In the genomic region with DNA sequence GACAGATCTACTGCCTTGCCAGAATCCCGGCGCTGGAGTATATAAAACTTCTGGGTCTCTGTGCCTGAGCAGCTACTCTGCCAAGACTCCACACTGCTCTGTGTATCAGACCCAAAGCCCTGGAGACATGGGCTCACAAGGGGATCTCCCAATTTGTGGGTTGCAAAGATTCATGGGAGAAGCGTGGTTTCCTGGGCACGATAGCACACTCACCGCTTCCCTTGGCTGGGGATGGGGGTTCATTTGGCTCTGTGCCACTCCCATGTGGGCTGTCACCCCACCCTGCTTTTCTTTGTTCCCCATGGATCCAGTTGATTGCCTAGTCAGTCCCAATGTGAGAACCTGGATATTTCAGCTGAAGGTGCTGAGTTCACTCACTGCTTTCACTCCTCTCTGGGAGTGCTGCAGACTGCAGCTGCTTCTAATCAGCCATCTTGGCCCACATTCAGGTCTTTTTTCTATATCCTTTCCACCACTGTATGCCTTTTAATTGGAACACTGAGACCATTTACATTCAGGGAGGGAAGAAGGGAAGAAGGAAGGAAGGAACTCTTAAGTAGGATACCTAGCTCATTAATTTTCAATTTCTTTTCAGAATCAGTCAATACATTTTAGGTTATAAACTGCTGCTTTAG, we compare ENCODE assay signal across 16 cellular contexts. TPM values are rescaled to one million over a fixed set of nuclear protein-coding genes. Genes with fewer than 3 reads are reported as not detected.
DNase-seq lines count a peak whose midpoint lies in the region; ATAC-seq and TF ChIP-seq lines count a peak whose summit lies in the region.
"Had no signal": no experiment of that assay in that cellular context is flagged by ENCODE, and none has a peak within 500 bp of the region (broad histone marks: within the 10 kb centered on the region; RNA-seq: fewer than 3 reads in every experiment).

No MANE protein-coding gene starts in this region.

- ATAC-seq in HG02642 (IDR thresholded peaks at IDR 0.05; ENCODE audit: poor library complexity, unreplicated experiment), result peak; percentile 45
- peak; percentile 61 for ATAC-seq in naive thymus-derived CD4-positive, alpha-beta T cell
- no peak for ATAC-seq in left lung
- ATAC-seq: HCT116 had no signal

- H3K27me3 ChIP-seq in CD8-positive, alpha-beta memory T cell (ENCODE audit: insufficient read depth, low read length, poor library complexity, severe bottlenecking), result no peaks in the 10 kb centered on the region
- H3K27me3 ChIP-seq in adipocyte (replicated peaks; ENCODE audit: control insufficient read depth, insufficient read depth, low read length), result no peaks in the 10 kb centered on the region
- H3K27me3 ChIP-seq in naive thymus-derived CD4-positive, alpha-beta T cell (ENCODE audit: control insufficient read depth in 2 of 2, insufficient read depth in 2 of 2, low read length in 2 of 2), result no peaks in the 10 kb centered on the region
- H3K27me3 ChIP-seq in left lung, result no peaks in the 10 kb centered on the region

- CTCF ChIA-PET in CD8-positive, alpha-beta memory T cell (lab: Charles Lee), result no interaction called here
- CTCF ChIA-PET in naive thymus-derived CD4-positive, alpha-beta T cell (lab: Charles Lee), result no interaction called here

- no peak overlapping the region for H3K27ac Mint-ChIP-seq in CD8-positive, alpha-beta memory T cell
- peak overlapping the region in 2 of 9 donors; percentile 19 to 56 for H3K27ac Mint-ChIP-seq in naive thymus-derived CD4-positive, alpha-beta T cell
- H3K27ac Mint-ChIP-seq in HFFc6, result no peak overlapping the region
- H3K27ac Mint-ChIP-seq: activated T-helper 2 cell treated with anti-CD3 and anti-CD28 coated beads, Interferon-gamma antibody, Interleukin-2, Interleukin-4, amounts not matched to agents 10 μg/mL and 5 μg/mL and 100 μg/mL, durations not matched to agents 14 hours and 24 hours and 36 hours had no signal

- peak overlapping the region in 5 of 7 donors; percentile 12 to 53 (median 42) for H3K4me3 Mint-ChIP-seq in CD8-positive, alpha-beta memory T cell
- H3K4me3 Mint-ChIP-seq in naive thymus-derived CD4-positive, alpha-beta T cell, result peak overlapping the region; percentile 2 to 72 (median 50)
- H3K4me3 Mint-ChIP-seq in HFFc6, result no peak overlapping the region

- no peak overlapping the region for H3K9ac ChIP-seq in adipocyte (ENCODE audit: low read length)

- no peaks in the 10 kb centered on the region for H3K36me3 ChIP-seq in CD8-positive, alpha-beta memory T cell (ENCODE audit: insufficient read depth, low read length)
- no peaks in the 10 kb centered on the region for H3K36me3 ChIP-seq in adipocyte (ENCODE audit: control insufficient read depth, insufficient read depth, low read length, severe bottlenecking)
- H3K36me3 ChIP-seq in naive thymus-derived CD4-positive, alpha-beta T cell (ENCODE audit: control insufficient read depth in 2 of 3, insufficient read depth in 3 of 3, low read length in 3 of 3), result no peaks in the 10 kb centered on the region
- no peaks in the 10 kb centered on the region for H3K36me3 ChIP-seq in left lung

- peaks cover 12 to 21% (median 20%) of the 10 kb centered on the region in 3 donors for H3K4me1 Mint-ChIP-seq in CD8-positive, alpha-beta memory T cell
- H3K4me1 Mint-ChIP-seq in naive thymus-derived CD4-positive, alpha-beta T cell, result peaks cover 9 to 54% (median 22%) of the 10 kb centered on the region in 7 donors
- H3K4me1 Mint-ChIP-seq in HFFc6 (ENCODE audit: low read depth), result no peaks in the 10 kb centered on the region

- peaks cover 34 to 48% of the 10 kb centered on the region in 2 donors for H3K27me3 Mint-ChIP-seq in CD8-positive, alpha-beta memory T cell
- H3K27me3 Mint-ChIP-seq in naive thymus-derived CD4-positive, alpha-beta T cell, result peaks cover 0 to 27% (median 10%) of the 10 kb centered on the region in 5 donors
- 0 out of 2 replicates have a peak, but pooled peaks cover 3% of the 10 kb centered on the region for H3K27me3 Mint-ChIP-seq in HFFc6 (ENCODE audit: insufficient read depth)

- no peak overlapping the region for H3K4me3 ChIP-seq in CD8-positive, alpha-beta memory T cell (ENCODE audit: low read length)
- H3K4me3 ChIP-seq in adipocyte (ENCODE audit: low read length) (peak overlapping the region; percentile 49), left lung (no peak overlapping the region)
- no peak overlapping the region for H3K4me3 ChIP-seq in naive thymus-derived CD4-positive, alpha-beta T cell (ENCODE audit: low read length)
- H3K4me3 ChIP-seq: PC-9 had no signal

- peaks cover 8% of the 10 kb centered on the region for H3K4me1 ChIP-seq in CD8-positive, alpha-beta memory T cell (ENCODE audit: insufficient read depth, low read length)
- H3K4me1 ChIP-seq in adipocyte (ENCODE audit: control insufficient read depth, insufficient read depth, low read length) (peaks cover 11% of the 10 kb centered on the region), left lung (no peaks in the 10 kb centered on the region)
- H3K4me1 ChIP-seq in naive thymus-derived CD4-positive, alpha-beta T cell (ENCODE audit: control insufficient read depth in 2 of 2, insufficient read depth in 2 of 2, low read length in 2 of 2), result peaks cover 0 to 6% of the 10 kb centered on the region in 2 donors

- DNase-seq in CD8-positive, alpha-beta memory T cell, result peak in 2 of 5 donors; percentile 2 to 44
- DNase-seq in adipocyte (ENCODE audit: low read depth), result peak; percentile 73
- peak in 6 of 9 donors; percentile 2 to 26 (median 16) for DNase-seq in naive thymus-derived CD4-positive, alpha-beta T cell
- no peak for DNase-seq in ecto neural progenitor cell (ENCODE audit: low spot score)
- no peak for DNase-seq in left lung
- DNase-seq in H4 (ENCODE audit: low spot score), result no peak
- no peak for DNase-seq in HFFc6
- DNase-seq: effector CD8-positive, alpha-beta T cell; Karpas-422; NCI-H2171; PC-9; small intestine; T1000 had no signal

- no peak overlapping the region for H3K27ac ChIP-seq in CD8-positive, alpha-beta memory T cell (ENCODE audit: low read depth, low read length)
- H3K27ac ChIP-seq in naive thymus-derived CD4-positive, alpha-beta T cell (ENCODE audit: low read depth, low read length), result no peak overlapping the region
- no peak overlapping the region for H3K27ac ChIP-seq in left lung
- H3K27ac ChIP-seq: PC-9 had no signal

- TF ChIP-seq CTCF in left lung (IDR thresholded peaks at IDR 0.05) (no peak), HFFc6 (IDR thresholded peaks at IDR 0.05) (no peak)

- H3K9me3 Mint-ChIP-seq in CD8-positive, alpha-beta memory T cell, result peaks cover 0 to 6% (median 0%) of the 10 kb centered on the region in 5 donors
- peaks cover 0 to 7% (median 2%) of the 10 kb centered on the region in 11 donors for H3K9me3 Mint-ChIP-seq in naive thymus-derived CD4-positive, alpha-beta T cell
- no peaks in the 10 kb centered on the region for H3K9me3 Mint-ChIP-seq in HFFc6
- H3K9me3 Mint-ChIP-seq: activated T-helper 2 cell treated with anti-CD3 and anti-CD28 coated beads, Interferon-gamma antibody, Interleukin-2, Interleukin-4, amounts not matched to agents 10 μg/mL and 5 μg/mL and 100 μg/mL, durations not matched to agents 14 hours and 24 hours and 36 hours had no signal

- intact Hi-C loops in naive thymus-derived CD4-positive, alpha-beta T cell (cut with micrococcal nuclease), result no loop called here
- intact Hi-C loops in left lung (cut with DNase I), result no loop called here

- POLR2A ChIA-PET in CD8-positive, alpha-beta memory T cell (lab: Charles Lee), result interaction anchor here (0.6 kb wide), 1 partner anchor 41 kb away, joined by 3 read pairs; no protein-coding TSS in a partner anchor
- POLR2A ChIA-PET in naive thymus-derived CD4-positive, alpha-beta T cell (lab: Charles Lee), result interaction anchor here (0.6 kb wide), 1 partner anchor 11 kb away, joined by 5 read pairs; no protein-coding TSS in a partner anchor

- H3K36me3 Mint-ChIP-seq in CD8-positive, alpha-beta memory T cell, result no peaks in the 10 kb centered on the region
- peaks cover 0 to 4% (median 0%) of the 10 kb centered on the region in 5 donors for H3K36me3 Mint-ChIP-seq in naive thymus-derived CD4-positive, alpha-beta T cell
- H3K36me3 Mint-ChIP-seq in HFFc6 (ENCODE audit: low read depth), result no peaks in the 10 kb centered on the region

- no peaks in the 10 kb centered on the region for H3K9me3 ChIP-seq in CD8-positive, alpha-beta memory T cell (ENCODE audit: low read length)
- H3K9me3 ChIP-seq in adipocyte (ENCODE audit: control insufficient read depth, low read length) (no peaks in the 10 kb centered on the region), left lung (no peaks in the 10 kb centered on the region)
- H3K9me3 ChIP-seq in naive thymus-derived CD4-positive, alpha-beta T cell (ENCODE audit: control insufficient read depth in 2 of 3, low read length in 3 of 3), result no peaks in the 10 kb centered on the region

RNA-seq across cellular contexts. Expression of a gene that starts 39.9 kb away (rescaled TPM):
- 10 to 100 TPM; 38.8 to 43.5 TPM for total RNA-seq in CD8-positive, alpha-beta memory T cell
- 21.4 TPM for polyA plus RNA-seq in CD8-positive, alpha-beta memory T cell
- 10 to 100 TPM; 34.9 to 48.2 (median 43.3) TPM for total RNA-seq in naive thymus-derived CD4-positive, alpha-beta T cell
- 10 to 100 TPM; 17.2 to 22.5 TPM for polyA plus RNA-seq in naive thymus-derived CD4-positive, alpha-beta T cell
- 10 to 100 TPM; 34.8 to 42.0 TPM for total RNA-seq in left lung
- total RNA-seq in H4 (2014; rRNA removed; shearing (Covaris generic)), result 48.6 and 65.4 TPM in 2 replicates
- 10 to 100 TPM; 46.5 to 67.7 (median 54.9) TPM for total RNA-seq in HFFc6 (2021; fragmentation: NEBNext Ultra II Directional; extraction: Animal tissue kit (Norgen Biotek cat#: 25700))

Comparison
In these comparisons a context has a peak if more than half of its experiments do, and no peak if none do; other contexts are left out.
1. DNase-seq: peak in adipocyte (single experiment) and naive thymus-derived CD4-positive, alpha-beta T cell (6 of 9); none in ecto neural progenitor cell (single experiment), left lung (0 of 2), H4 (single experiment) and HFFc6 (single experiment).